Comparison of ENCODE assay signal across 31 cellular contexts in genomic region chr6:91926361-91926760, GRCh38.
"Had no signal": no experiment of that assay in that cellular context is flagged by ENCODE, and none has a peak within 500 bp of the region (broad histone marks: within the 10 kb centered on the region; RNA-seq: fewer than 3 reads in every experiment).

No MANE protein-coding gene starts in this region.

- H3K4me3 Mint-ChIP-seq: activated B cell treated with CpG ODN at 0.5 μM for 24 hours; activated CD4-positive, alpha-beta memory T cell treated with anti-CD3 and anti-CD28 coated beads for 36 hours; activated CD4-positive, alpha-beta T cell treated with anti-CD3 and anti-CD28 coated beads, Interleukin-2, amount 10 ng/mL, durations not matched to agents 24 days and 14 days; activated CD8-positive, alpha-beta T cell treated with anti-CD3 and anti-CD28 coated beads for 36 hours; activated naive CD4-positive, alpha-beta T cell treated with anti-CD3 and anti-CD28 coated beads for 36 hours; activated naive CD8-positive, alpha-beta T cell treated with anti-CD3 and anti-CD28 coated beads for 36 hours; activated T-cell treated with anti-CD3 and anti-CD28 coated beads, Interleukin-2, amount 50 U/mL, for 4 hours; activated T-cell treated with anti-CD3 and anti-CD28 coated beads, Interleukin-2, amount 50 U/mL, for 72 hours; activated T-helper 1 cell treated with anti-CD3 and anti-CD28 coated beads, Interleukin-12 subunit alpha, Interleukin-12 subunit beta, Interleukin-2, Interleukin-4 antibody, amounts not matched to agents 30 ng/mL and 10 ng/mL and 1 ng/mL, durations not matched to agents 14 hours and 24 hours and 36 hours; activated T-helper 17 cell treated with anti-CD3 and anti-CD28 coated beads, Interleukin-2, amount 50 U/mL, for 72 hours; central memory CD8-positive, alpha-beta T cell; T-cell; T-helper 17 cell had no signal

- ATAC-seq: activated CD8-positive, alpha-beta T cell treated with anti-CD3 and anti-CD28 coated beads for 36 hours; activated naive CD4-positive, alpha-beta T cell treated with anti-CD3 and anti-CD28 coated beads, Interleukin-2, amount 50 U/mL, for 72 hours; activated T-cell treated with anti-CD3 and anti-CD28 coated beads, Interleukin-2, amount 50 U/mL, for 4 hours; activated T-cell treated with anti-CD3 and anti-CD28 coated beads, Interleukin-2, amount 50 U/mL, for 72 hours; activated T-helper 17 cell treated with anti-CD3 and anti-CD28 coated beads, Interleukin-2, amount 50 U/mL, for 72 hours; body of pancreas; T-cell; T-helper 17 cell had no signal

- H3K27me3 ChIP-seq: adrenal gland, body of pancreas, brain microvascular endothelial cell, breast epithelium had no signal

- H3K4me1 ChIP-seq: adrenal gland, body of pancreas, breast epithelium had no signal

- H3K4me3 ChIP-seq: adrenal gland, body of pancreas, breast epithelium had no signal

- H3K4me1 Mint-ChIP-seq: activated B cell treated with CpG ODN at 0.5 μM for 24 hours; activated CD4-positive, alpha-beta T cell treated with anti-CD3 and anti-CD28 coated beads, Interleukin-2, amount 10 ng/mL, durations not matched to agents 24 days and 14 days; activated naive CD8-positive, alpha-beta T cell treated with anti-CD3 and anti-CD28 coated beads for 36 hours; activated T-helper 17 cell treated with anti-CD3 and anti-CD28 coated beads, Interleukin-2, amount 50 U/mL, for 72 hours; central memory CD8-positive, alpha-beta T cell; T-cell; T-helper 17 cell had no signal

- H3K36me3 Mint-ChIP-seq: activated CD4-positive, alpha-beta memory T cell treated with anti-CD3 and anti-CD28 coated beads for 36 hours; activated naive CD4-positive, alpha-beta T cell treated with anti-CD3 and anti-CD28 coated beads, Interleukin-2, amount 50 U/mL, for 72 hours; activated naive CD8-positive, alpha-beta T cell treated with anti-CD3 and anti-CD28 coated beads for 36 hours; T-cell had no signal

- DNase-seq: activated B cell treated with CpG ODN at 0.5 μM for 24 hours; activated CD4-positive, alpha-beta memory T cell treated with anti-CD3 and anti-CD28 coated beads for 36 hours; activated CD4-positive, alpha-beta T cell treated with anti-CD3 and anti-CD28 coated beads for 4 hours; activated CD4-positive, alpha-beta T cell treated with anti-CD3 and anti-CD28 coated beads, Interleukin-2, amount 10 ng/mL, durations not matched to agents 24 days and 14 days; activated CD4-positive, alpha-beta T cell treated with anti-CD3 and anti-CD28 coated beads, Interleukin-2, amount 50 U/mL, for 1 hour; activated CD4-positive, alpha-beta T cell treated with anti-CD3 and anti-CD28 coated beads, Interleukin-2, amount 50 U/mL, for 4 hours; activated CD4-positive, CD25-positive, alpha-beta regulatory T cell treated with anti-CD3 and anti-CD28 coated beads, Interleukin-2, amount 50 U/mL, for 72 hours; activated CD8-positive, alpha-beta memory T cell treated with anti-CD3 and anti-CD28 coated beads, Interleukin-2, amount 50 U/mL, for 4 hours; activated CD8-positive, alpha-beta T cell treated with anti-CD3 and anti-CD28 coated beads for 36 hours; activated effector memory CD4-positive, alpha-beta T cell treated with anti-CD3 and anti-CD28 coated beads, Interleukin-2, amount 50 U/mL, for 16 hours; activated gamma-delta T cell treated with Interleukin-2 at 50 U/mL for 16 hours; activated naive CD4-positive, alpha-beta T cell; activated naive CD4-positive, alpha-beta T cell treated with anti-CD3 and anti-CD28 coated beads for 36 hours; activated naive CD4-positive, alpha-beta T cell treated with anti-CD3 and anti-CD28 coated beads, Interleukin-2, amount 50 U/mL, for 16 hours; activated naive CD8-positive, alpha-beta T cell treated with anti-CD3 and anti-CD28 coated beads for 36 hours; activated T-cell treated with anti-CD3 and anti-CD28 coated beads for 4 hours; activated T-cell treated with anti-CD3 and anti-CD28 coated beads, Interleukin-2, amount 50 U/mL, for 1 hour; activated T-cell treated with anti-CD3 and anti-CD28 coated beads, Interleukin-2, amount 50 U/mL, for 4 hours; activated T-cell treated with anti-CD3 and anti-CD28 coated beads, Interleukin-2, amount 50 U/mL, for 72 hours; adrenal gland; amniotic stem cell; body of pancreas; brain microvascular endothelial cell; T-cell; T-helper 17 cell had no signal

- H3K36me3 ChIP-seq: adrenal gland, brain microvascular endothelial cell, breast epithelium had no signal

- H3K27ac Mint-ChIP-seq: activated B cell treated with CpG ODN at 0.5 μM for 24 hours; activated CD4-positive, alpha-beta memory T cell treated with anti-CD3 and anti-CD28 coated beads for 36 hours; activated CD4-positive, alpha-beta T cell treated with anti-CD3 and anti-CD28 coated beads, Interleukin-2, amount 10 ng/mL, durations not matched to agents 24 days and 14 days; activated CD8-positive, alpha-beta T cell treated with anti-CD3 and anti-CD28 coated beads for 36 hours; activated naive CD4-positive, alpha-beta T cell treated with anti-CD3 and anti-CD28 coated beads for 36 hours; activated naive CD4-positive, alpha-beta T cell treated with anti-CD3 and anti-CD28 coated beads, Interleukin-2, amount 50 U/mL, for 72 hours; activated naive CD8-positive, alpha-beta T cell treated with anti-CD3 and anti-CD28 coated beads for 36 hours; activated T-cell treated with anti-CD3 and anti-CD28 coated beads, Interleukin-2, amount 50 U/mL, for 72 hours; activated T-helper 1 cell treated with anti-CD3 and anti-CD28 coated beads, Interleukin-12 subunit alpha, Interleukin-12 subunit beta, Interleukin-2, Interleukin-4 antibody, amounts not matched to agents 30 ng/mL and 10 ng/mL and 1 ng/mL, durations not matched to agents 14 hours and 24 hours and 36 hours; activated T-helper 17 cell treated with anti-CD3 and anti-CD28 coated beads, Interleukin-2, amount 50 U/mL, for 72 hours; T-cell; T-helper 17 cell had no signal

- H3K27me3 Mint-ChIP-seq: activated B cell treated with CpG ODN at 0.5 μM for 24 hours; activated CD4-positive, alpha-beta memory T cell treated with anti-CD3 and anti-CD28 coated beads for 36 hours; activated CD4-positive, alpha-beta T cell treated with anti-CD3 and anti-CD28 coated beads, Interleukin-2, amount 10 ng/mL, durations not matched to agents 24 days and 14 days; activated CD8-positive, alpha-beta T cell treated with anti-CD3 and anti-CD28 coated beads for 36 hours; activated naive CD8-positive, alpha-beta T cell treated with anti-CD3 and anti-CD28 coated beads for 36 hours; activated T-helper 17 cell treated with anti-CD3 and anti-CD28 coated beads, Interleukin-2, amount 50 U/mL, for 72 hours; central memory CD8-positive, alpha-beta T cell; T-cell; T-helper 17 cell had no signal

- H3K27ac ChIP-seq: adrenal gland, body of pancreas, brain microvascular endothelial cell, breast epithelium, VCaP had no signal

- H3K9me3 ChIP-seq: adrenal gland, body of pancreas, breast epithelium had no signal
